9 cellular contexts compared by ENCODE assay signal in the genomic region with DNA sequence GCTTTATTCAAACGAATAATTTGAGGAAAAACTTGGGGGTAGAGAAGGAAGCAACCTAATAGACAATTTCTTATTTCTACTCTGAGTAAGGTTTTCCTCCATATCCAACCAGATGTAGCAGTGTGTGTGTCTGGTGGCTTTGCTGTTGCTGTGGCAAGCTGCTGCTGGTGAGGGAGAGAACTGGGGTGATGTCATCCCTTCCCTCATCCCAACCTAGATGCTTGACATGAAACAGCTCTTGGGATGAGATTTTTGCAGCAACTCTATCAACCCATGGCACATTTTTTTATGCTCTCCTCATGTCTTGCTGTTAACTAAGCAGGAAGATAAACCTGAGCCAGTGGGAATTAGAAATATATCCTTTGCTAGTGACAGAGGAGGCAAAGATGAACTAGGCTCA.
DNase-seq lines count a peak whose midpoint lies in the region; FAIRE-seq and TF ChIP-seq lines count a peak whose summit lies in the region.
"Had no signal": no experiment of that assay in that cellular context is flagged by ENCODE, and none has a peak within 500 bp of the region (broad histone marks: within the 10 kb centered on the region; RNA-seq: fewer than 3 reads in every experiment).

No MANE protein-coding gene starts in this region.

- H2AK5ac ChIP-seq in neuronal stem cell (ENCODE audit: low read depth, low read length) = no peak overlapping the region

- H3K9me3 ChIP-seq in subcutaneous abdominal adipose tissue (ENCODE audit: control insufficient read depth in 5 of 5, low read length in 5 of 5) = peaks cover 0 to 11% (median 7%) of the 10 kb centered on the region in 5 donors
- peaks cover 2 to 3% of the 10 kb centered on the region in 2 donors for H3K9me3 ChIP-seq in neuronal stem cell (replicated peaks in 1 of 2; ENCODE audit: control insufficient read depth in 2 of 2, insufficient read depth in 1 of 2, low read depth in 1 of 2, low read length in 2 of 2)

- no peaks in the 10 kb centered on the region for H3K79me1 ChIP-seq in neuronal stem cell (ENCODE audit: low read depth, low read length)

- no peak overlapping the region for H3K4me2 ChIP-seq in neuronal stem cell (ENCODE audit: insufficient read depth, low read length, poor library complexity, severe bottlenecking)

- no peak overlapping the region for H4K91ac ChIP-seq in neuronal stem cell (ENCODE audit: low read depth, low read length, poor library complexity)

- H3K4me1 ChIP-seq in subcutaneous abdominal adipose tissue (ENCODE audit: control insufficient read depth in 5 of 5, insufficient read depth in 5 of 5, low read length in 5 of 5) = peaks cover 0 to 29% (median 14%) of the 10 kb centered on the region in 5 donors
- H3K4me1 ChIP-seq in neuronal stem cell (ENCODE audit: control insufficient read depth in 2 of 2, insufficient read depth in 1 of 2, low read depth in 1 of 2, low read length in 2 of 2) = peaks cover 2 to 3% of the 10 kb centered on the region in 2 donors

- H2BK120ac ChIP-seq in neuronal stem cell (ENCODE audit: low read depth, low read length) = no peak overlapping the region

- H3K9ac ChIP-seq in subcutaneous abdominal adipose tissue (ENCODE audit: low read length in 5 of 5) (peak overlapping the region in 2 of 5 donors; percentile 19 to 51), neuronal stem cell (ENCODE audit: low read depth, low read length, poor library complexity) (no peak overlapping the region)

- no peak for DNase-seq in H54 (ENCODE audit: insufficient read length, low spot score)
- peak; percentile 66 for DNase-seq in astrocyte of the spinal cord (ENCODE audit: low read depth, low spot score)
- DNase-seq in iris pigment epithelial cell (ENCODE audit: low read depth) = peak; percentile 93
- no peak for DNase-seq in neuronal stem cell (ENCODE audit: low spot score)
- no peak for DNase-seq in nephron progenitor cell
- DNase-seq in NCI-H69 (lab: John Stamatoyannopoulos, UW) = no peak
- DNase-seq: NCI-H187, retina had no signal

- no peak overlapping the region for H3K4me3 Mint-ChIP-seq in nephron progenitor cell

- H3K27me3 ChIP-seq in subcutaneous abdominal adipose tissue (ENCODE audit: control insufficient read depth in 5 of 5, insufficient read depth in 4 of 5, low read length in 5 of 5) = no peaks in the 10 kb centered on the region
- no peaks in the 10 kb centered on the region for H3K27me3 ChIP-seq in neuronal stem cell (ENCODE audit: control insufficient read depth in 3 of 3, insufficient read depth in 3 of 3, low read depth in 1 of 3, low read length in 3 of 3)

- no peak overlapping the region for H3K14ac ChIP-seq in neuronal stem cell (ENCODE audit: low read length)

- H3K9me3 Mint-ChIP-seq in nephron progenitor cell = peaks cover 19% of the 10 kb centered on the region

- in situ Hi-C loops in astrocyte of the spinal cord (cut with HindIII; ENCODE audit: low sequenced_read_pairs) = no loop called here

- WGBS in neuronal stem cell (ENCODE audit: extremely low coverage in 2 of 2, insufficient read length in 2 of 2, insufficient replicate concordance in 1 of 2), 2 donors = no CpG with 5 or more reads among the region's 1 CpG

- peak; percentile 96 for FAIRE-seq in H54 (lab: Jason Lieb, UNC)

- H3K36me3 ChIP-seq in subcutaneous abdominal adipose tissue (ENCODE audit: control insufficient read depth in 5 of 5, insufficient read depth in 5 of 5, low read length in 5 of 5) = no peaks in the 10 kb centered on the region
- H3K36me3 ChIP-seq in neuronal stem cell (replicated peaks in 1 of 2; ENCODE audit: control insufficient read depth in 2 of 2, insufficient read depth in 2 of 2, low read length in 2 of 2) = no peaks in the 10 kb centered on the region

- H3K4ac ChIP-seq in neuronal stem cell (ENCODE audit: low read length) = no peak overlapping the region

- H3K27ac ChIP-seq in subcutaneous abdominal adipose tissue (ENCODE audit: low read depth, low read length) (peak overlapping the region; percentile 89), neuronal stem cell (replicated peaks; ENCODE audit: low read length) (no peak overlapping the region)

- H2AFZ ChIP-seq in neuronal stem cell (ENCODE audit: low read length) = no peak overlapping the region

- no peaks in the 10 kb centered on the region for H3K27me3 Mint-ChIP-seq in nephron progenitor cell (ENCODE audit: low read depth, poor library complexity)

- no peaks in the 10 kb centered on the region for H3K4me1 Mint-ChIP-seq in nephron progenitor cell

- H3K18ac ChIP-seq in neuronal stem cell (ENCODE audit: low read length) = no peak overlapping the region

- H3K27ac Mint-ChIP-seq in nephron progenitor cell = no peak overlapping the region

- no peak overlapping the region for H2BK15ac ChIP-seq in neuronal stem cell (ENCODE audit: low read length)

- H3K23ac ChIP-seq in neuronal stem cell (ENCODE audit: low read depth, low read length, poor library complexity) = no peak overlapping the region

- H3K4me3 ChIP-seq in astrocyte of the spinal cord (ENCODE audit: low read depth, low read length) (no peak overlapping the region), subcutaneous abdominal adipose tissue (ENCODE audit: low read depth in 1 of 5, low read length in 5 of 5) (no peak overlapping the region), neuronal stem cell (ENCODE audit: low read length in 2 of 2) (no peak overlapping the region)

- no peak overlapping the region for H2BK5ac ChIP-seq in neuronal stem cell (ENCODE audit: low read length)

- peaks cover 13% of the 10 kb centered on the region for H3K36me3 Mint-ChIP-seq in nephron progenitor cell (ENCODE audit: low read depth)

- H4K8ac ChIP-seq in neuronal stem cell (ENCODE audit: low read depth, low read length) = no peak overlapping the region

- H2BK12ac ChIP-seq in neuronal stem cell (ENCODE audit: low read length) = no peak overlapping the region

- TF ChIP-seq CTCF in astrocyte of the spinal cord (IDR thresholded peaks at IDR 0.05; ENCODE audit: low read depth, low read length) = no peak
- TF ChIP-seq CTCF in nephron progenitor cell (IDR thresholded peaks at IDR 0.05) = no peak

- no peak for TF ChIP-seq POLR2A in H54 (IDR thresholded peaks at IDR 0.05; ENCODE audit: low read depth, low read length)

Comparison
In these comparisons a context has a peak if more than half of its experiments do, and no peak if none do; other contexts are left out.
1. DNase-seq: peak in astrocyte of the spinal cord (single experiment) and iris pigment epithelial cell (single experiment); none in H54 (single experiment), neuronal stem cell (single experiment), nephron progenitor cell (single experiment) and NCI-H69 (single experiment).